ENCODE assay signal across 28 cellular contexts in the genomic region with DNA sequence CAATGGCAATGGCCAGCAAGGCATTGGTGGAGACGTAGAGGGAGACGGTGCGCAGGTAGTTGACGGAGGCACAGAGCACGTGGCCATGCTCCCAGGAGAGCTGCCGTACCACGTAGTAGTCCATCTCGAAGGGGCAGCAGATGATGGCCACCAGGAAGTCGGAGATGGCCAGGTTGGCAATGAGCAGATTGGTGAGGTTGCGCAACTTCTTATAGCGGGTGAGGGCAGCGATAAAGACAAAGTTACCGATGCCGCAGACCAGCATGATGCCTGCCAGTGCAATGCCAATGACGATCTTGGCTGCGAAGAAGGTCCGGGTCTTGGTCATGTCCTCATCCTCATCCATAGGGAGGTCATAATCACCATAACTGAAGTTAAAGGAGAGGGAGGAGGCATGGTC. TPM values are rescaled to one million over a fixed set of nuclear protein-coding genes. Genes with fewer than 3 reads are reported as not detected.
"Had no signal": no experiment of that assay in that cellular context is flagged by ENCODE, and none has a peak within 500 bp of the region (broad histone marks: within the 10 kb centered on the region; RNA-seq: fewer than 3 reads in every experiment).

No MANE protein-coding gene starts in this region.

- H3K9me3 ChIP-seq: SK-N-SH had no signal

- ATAC-seq: Panc1, PC-3, T-cell had no signal

- H3K27ac Mint-ChIP-seq: T-cell had no signal

- DNase-seq: Kasumi-1; NCI-H1092; NCI-H1105 treated with DMSO at 0.1 percent for 48 hours; NCI-H1417 treated with DMSO at 0.1 percent for 48 hours; NCI-H146; NCI-H1694 treated with DMSO at 0.1 percent for 48 hours; NCI-H1930; NCI-H2081; NCI-H2107; NCI-H226; NCI-H446; NCI-H510A; NCI-H524 treated with DMSO at 0.1 percent for 48 hours; NCI-H69; NCI-H774; NK-92 treated with Interleukin-12 subunit alpha and Interleukin-12 subunit beta, amount 100 ng/mL, for 24 hours; PC-3; SHP77; SK-N-SH; SW 1271; T-cell had no signal

- H3K4me2 ChIP-seq: KMS-11, SK-N-SH had no signal

- H3K9ac ChIP-seq: KMS-11, SK-N-SH had no signal

- H3K4me3 Mint-ChIP-seq: T-cell had no signal

- H3K36me3 Mint-ChIP-seq: T-cell had no signal

- H3K27ac ChIP-seq: KMS-11, RWPE1 had no signal

RNA-seq across cellular contexts. Expression of a gene that starts 2.8 kb away (rescaled TPM):
- total RNA-seq: HT1080, M059J, OCI-LY7, PC-3, SK-MEL-5 had no signal
